8 cellular contexts compared by ENCODE assay signal in genomic region chr1:212791261-212791675, GRCh38. TPM values are rescaled to one million over a fixed set of nuclear protein-coding genes. Genes with fewer than 3 reads are reported as not detected.
DNase-seq lines count a peak whose midpoint lies in the region; ATAC-seq, FAIRE-seq and TF ChIP-seq lines count a peak whose summit lies in the region.

No MANE protein-coding gene starts in this region.

- H2BK15ac ChIP-seq in H1 (ENCODE audit: low read length): no peak overlapping the region

- H4K8ac ChIP-seq in H1 (ENCODE audit: extremely low read depth, insufficient read depth, low read length): peak overlapping the region; percentile 99

- DNase-seq in DMS53 treated with DMSO at 0.1 percent for 48 hours (lab: John Stamatoyannopoulos, UW; ENCODE audit: unreplicated experiment) (peak; percentile 88), RKO (ENCODE audit: low spot score) (peak; percentile 92), H1 (ENCODE audit: low read depth in 1 of 2, low spot score in 2 of 2) (no peak), NCI-H2029 (lab: John Stamatoyannopoulos, UW) (no peak), inferior parietal cortex (ENCODE audit: extremely low spot score) (no peak)

- H3K36me3 ChIP-seq in H1 (ENCODE audit: control insufficient read depth in 2 of 4, insufficient read depth in 4 of 4, low read length in 3 of 4): peaks cover 0 to 13% (median 6%) of the 10 kb centered on the region in 4 experiments; a peak in 3 of 8 replicates
- peaks cover 0 to 9% of the 10 kb centered on the region in 2 donors for H3K36me3 ChIP-seq in muscle layer of duodenum (ENCODE audit: control insufficient read depth in 1 of 2, insufficient read depth in 2 of 2, low read length in 2 of 2)

- peak overlapping the region; percentile 83 for H4K91ac ChIP-seq in H1 (replicated peaks; ENCODE audit: insufficient read length, low read length)

- 3% methylated on average over 22 of the region's 22 CpGs; no CpG with 5 or more reads in 1 of the 2 experiments for WGBS in H1 (ENCODE audit: extremely low coverage in 1 of 2, insufficient coverage in 1 of 2, insufficient read length in 1 of 2, insufficient replicate concordance in 2 of 2, low coverage in 1 of 2, low lambda C conversion rate in 2 of 2, missing lambda C conversion rate in 1 of 2), 2 experiments

- H3K27me3 ChIP-seq in H1 (replicated peaks in 1 of 4; ENCODE audit: control insufficient read depth in 3 of 4, extremely low read depth in 1 of 4, insufficient read depth in 3 of 4, low read length in 3 of 4): no peaks in the 10 kb centered on the region
- no peaks in the 10 kb centered on the region for H3K27me3 ChIP-seq in muscle layer of duodenum (ENCODE audit: low read depth, low read length)

- peak overlapping the region; percentile 60 to 87 for H3K4me2 ChIP-seq in H1 (ENCODE audit: insufficient read depth in 1 of 2, low read depth in 2 of 2, low read length in 2 of 2)

- peaks cover 2% of the 10 kb centered on the region; the same call in 1 of the 2 replicates for H3K23me2 ChIP-seq in H1 (ENCODE audit: low read depth, low read length)

- H4K5ac ChIP-seq in H1 (ENCODE audit: insufficient read length, low read depth, low read length): peak overlapping the region; percentile 93

- CTCF ChIA-PET in H1 (lab: Charles Lee; ENCODE audit: partially characterized antibody): interaction anchor here (0.8 to 2.2 kb wide), 7 partner anchors 18 to 334 kb away, joined by 3 to 6 read pairs (median 4); no protein-coding TSS in a partner anchor

- POLR2A ChIA-PET in H1 (lab: Charles Lee; ENCODE audit: partially characterized antibody): interaction anchor here (0.7 to 3.3 kb wide), 17 partner anchors 10 to 184 kb away, joined by 3 to 19 read pairs (median 4); partner anchors contain the start of gene FLVCR1

- H2AFZ ChIP-seq in H1 (ENCODE audit: low read length): peak overlapping the region; percentile 91; the same call in 1 of the 2 replicates

- no peak overlapping the region for H3K23ac ChIP-seq in H1 (ENCODE audit: insufficient read length)

- H3K4me3 ChIP-seq in H1 (ENCODE audit: extremely low read depth in 1 of 4, insufficient read depth in 2 of 4, low read depth in 3 of 4, low read length in 4 of 4) (peak overlapping the region; percentile 77 to 99 (median 88)), muscle layer of duodenum (ENCODE audit: low read depth in 1 of 2, low read length in 2 of 2) (peak overlapping the region; percentile 96 to 99)

- H3K27ac ChIP-seq in H1 (ENCODE audit: low read depth, low read length) (peak overlapping the region; percentile 94), muscle layer of duodenum (ENCODE audit: low read length) (peak overlapping the region; percentile 99)

- no peak overlapping the region for H2AK5ac ChIP-seq in H1 (ENCODE audit: low read depth, low read length)

- H3K14ac ChIP-seq in H1 (ENCODE audit: insufficient read length): no peak overlapping the region

- H3K4me1 ChIP-seq in H1 (replicated peaks in 1 of 4; ENCODE audit: control insufficient read depth in 3 of 4, insufficient read depth in 4 of 4, low read length in 3 of 4): peaks cover 0 to 4% (median 0%) of the 10 kb centered on the region in 4 experiments; a peak in 3 of 7 replicates
- H3K4me1 ChIP-seq in muscle layer of duodenum (ENCODE audit: control insufficient read depth in 1 of 2, insufficient read depth in 2 of 2, low read length in 2 of 2): peaks cover 4 to 21% of the 10 kb centered on the region in 2 donors

- TF ChIP-seq RAD21 in H1 (IDR thresholded peaks at IDR 0.05 in 1 of 2, conservative IDR thresholded peaks at IDR 0.05 in 1 of 2; ENCODE audit: low read depth in 2 of 2, low read length in 2 of 2): no peak

- TF ChIP-seq EP300 in H1 (IDR thresholded peaks at IDR 0.05; ENCODE audit: borderline replicate concordance in 1 of 2, low read depth in 2 of 2, low read length in 2 of 2): no peak

- H2BK5ac ChIP-seq in H1 (ENCODE audit: low read depth, low read length): peak overlapping the region; percentile 93

- H3K9me3 ChIP-seq in H1 (ENCODE audit: insufficient read depth in 2 of 2, low read depth in 1 of 2, low read length in 1 of 2) (no peaks in the 10 kb centered on the region), muscle layer of duodenum (ENCODE audit: control insufficient read depth in 1 of 2, low read length in 2 of 2) (no peaks in the 10 kb centered on the region)

- no peak overlapping the region; the same call in 1 of the 2 replicates for H2BK12ac ChIP-seq in H1 (ENCODE audit: low read depth, low read length)

- no peak overlapping the region for H2BK120ac ChIP-seq in H1 (replicated peaks; ENCODE audit: low read depth, low read length)

- no peak overlapping the region for H2BK20ac ChIP-seq in H1 (ENCODE audit: low read length)

- TF ChIP-seq CTCF in H1 (IDR thresholded peaks at IDR 0.05; ENCODE audit: control extremely low read depth in 1 of 3, insufficient read depth in 1 of 3, low read depth in 1 of 3, low read length in 3 of 3): no peak

- peak overlapping the region; percentile 24 for H3K56ac ChIP-seq in H1 (replicated peaks; ENCODE audit: insufficient read length, low read depth, low read length)

- no peak overlapping the region for H3K4ac ChIP-seq in H1 (replicated peaks; ENCODE audit: insufficient read length, low read depth, low read length)

- ATAC-seq in GM19452 (IDR thresholded peaks at IDR 0.05; ENCODE audit: unreplicated experiment) (peak; percentile 28), HG03457 (IDR thresholded peaks at IDR 0.05; ENCODE audit: unreplicated experiment) (peak; percentile 24)

- peaks cover 0 to 38% of the 10 kb centered on the region in 2 experiments; a peak in 2 of 4 replicates for H3K79me2 ChIP-seq in H1 (ENCODE audit: control insufficient read depth in 1 of 2, insufficient read depth in 2 of 2, low read length in 2 of 2)

- no peaks in the 10 kb centered on the region; the same call in 1 of the 2 replicates for H3K79me1 ChIP-seq in H1 (ENCODE audit: low read depth, low read length)

- peak overlapping the region; percentile 56 to 94 (median 85) for H3K9ac ChIP-seq in H1 (replicated peaks in 1 of 4; ENCODE audit: extremely low read depth in 1 of 4, low read depth in 3 of 4, low read length in 3 of 4)

- FAIRE-seq in H1 (lab: Jason Lieb, UNC): no peak

- H4K20me1 ChIP-seq in H1 (replicated peaks in 1 of 2; ENCODE audit: control insufficient read depth in 1 of 2, insufficient read depth in 2 of 2, low read length in 2 of 2): no peaks in the 10 kb centered on the region

- no peak for TF ChIP-seq POLR2A in H1 (IDR thresholded peaks at IDR 0.05; ENCODE audit: control extremely low read depth in 1 of 2, low read depth in 2 of 2, low read length in 2 of 2)

- H3K18ac ChIP-seq in H1 (ENCODE audit: extremely low read depth, low read length): peak overlapping the region; percentile 81

TF ChIP-seq in H1, 55 proteins besides CTCF, POLR2A, EP300 and RAD21:
- peak; percentile 13; the same call in 1 of the 2 replicates for TF ChIP-seq KDM1A (IDR thresholded peaks at IDR 0.05; ENCODE audit: borderline replicate concordance, low read length)
- no peak for TF ChIP-seq ATF3 (IDR thresholded peaks at IDR 0.05; ENCODE audit: insufficient read depth, low read depth, low read length)
- peak; percentile 94 for TF ChIP-seq KDM4A (IDR thresholded peaks at IDR 0.05; ENCODE audit: low read depth, low read length, severe bottlenecking)
- TF ChIP-seq SP4 (IDR thresholded peaks at IDR 0.05; ENCODE audit: low read length): no peak
TF ChIP-seq in H1: peak in this region for 2.

RNA-seq across cellular contexts. Expression of gene NSL1, which starts 0.3 kb away (rescaled TPM):
- 48.3 and 51.7 TPM in 2 replicates for total RNA-seq in H1 (2021; fragmentation: NEBNext Ultra II Directional; extraction: Animal tissue kit (Norgen Biotek cat#: 25700))
- 25.4 and 33.8 TPM in 2 replicates for polyA plus RNA-seq in H1 (2011; rRNA removed)
- 28.9 TPM for polyA plus RNA-seq in H1 (2011; cell fraction: cytosol; rRNA removed)
- polyA plus RNA-seq in H1 (2011; cell fraction: nucleus; rRNA removed): 22.0 TPM
- 29.9 to 36.1 TPM (median 34.8 TPM) in 4 replicates for polyA plus RNA-seq in H1 (2012, experiment 1 of 2)
- 9.6 TPM for polyA plus RNA-seq in H1 (2012, experiment 2 of 2)
- polyA plus RNA-seq in H1 (2013, experiment 1 of 2): 30.7 TPM
- 32.4 TPM for polyA plus RNA-seq in H1 (2013, experiment 2 of 2)
- polyA minus RNA-seq in H1 (2011; rRNA and poly(A)+ RNA removed): 20.6 and 28.6 TPM in 2 replicates
- 25.8 TPM for polyA minus RNA-seq in H1 (2011; cell fraction: cytosol; rRNA and poly(A)+ RNA removed)
- polyA minus RNA-seq in H1 (2011; cell fraction: nucleus; rRNA and poly(A)+ RNA removed): 70.4 TPM

RNA-seq across cellular contexts. Expression of gene TATDN3, which starts 0.4 kb away (rescaled TPM):
- 15.6 and 19.4 TPM in 2 replicates for total RNA-seq in H1 (2021; fragmentation: NEBNext Ultra II Directional; extraction: Animal tissue kit (Norgen Biotek cat#: 25700))
- polyA plus RNA-seq in H1 (2011; rRNA removed): 5.3 and 6.9 TPM in 2 replicates
- polyA plus RNA-seq in H1 (2011; cell fraction: cytosol; rRNA removed): 11.1 TPM
- 3.0 TPM for polyA plus RNA-seq in H1 (2011; cell fraction: nucleus; rRNA removed)
- 12.1 to 17.3 TPM (median 14.8 TPM) in 4 replicates for polyA plus RNA-seq in H1 (2012, experiment 1 of 2)
- 3.9 TPM for polyA plus RNA-seq in H1 (2012, experiment 2 of 2)
- polyA plus RNA-seq in H1 (2013, experiment 1 of 2): 10.5 TPM
- polyA plus RNA-seq in H1 (2013, experiment 2 of 2): 11.8 TPM
- polyA minus RNA-seq in H1 (2011; rRNA and poly(A)+ RNA removed): 10.9 and 14.0 TPM in 2 replicates
- 8.7 TPM for polyA minus RNA-seq in H1 (2011; cell fraction: cytosol; rRNA and poly(A)+ RNA removed)
- 10.0 TPM for polyA minus RNA-seq in H1 (2011; cell fraction: nucleus; rRNA and poly(A)+ RNA removed)

RNA-seq across cellular contexts. Expression of gene SPATA45, which starts 56.2 kb away (rescaled TPM):
- 0.65 TPM in 1 of 2 replicates, not detected in the other for total RNA-seq in H1 (2021; fragmentation: NEBNext Ultra II Directional; extraction: Animal tissue kit (Norgen Biotek cat#: 25700))
- polyA plus RNA-seq in H1 (2011; rRNA removed): 0.21 TPM in 1 of 2 replicates, not detected in the other
- polyA plus RNA-seq in H1 (2011; cell fraction: cytosol; rRNA removed): 0.25 TPM
- 0.54 TPM for polyA plus RNA-seq in H1 (2011; cell fraction: nucleus; rRNA removed)
- 0.52 to 0.71 TPM in 2 of 4 replicates, not detected in the others for polyA plus RNA-seq in H1 (2012, experiment 1 of 2)
- polyA plus RNA-seq in H1 (2012, experiment 2 of 2): not detected
- 0.53 TPM for polyA plus RNA-seq in H1 (2013, experiment 1 of 2)
- 0.48 TPM for polyA plus RNA-seq in H1 (2013, experiment 2 of 2)
- polyA minus RNA-seq in H1 (2011; rRNA and poly(A)+ RNA removed): 0.83 TPM in 1 of 2 replicates, not detected in the other
- polyA minus RNA-seq in H1 (2011; cell fraction: cytosol; rRNA and poly(A)+ RNA removed): not detected
- not detected for polyA minus RNA-seq in H1 (2011; cell fraction: nucleus; rRNA and poly(A)+ RNA removed)

Comparison
In these comparisons a context has a peak if more than half of its experiments do, and no peak if none do; other contexts are left out.
1. DNase-seq: peak in DMS53 treated with DMSO at 0.1 percent for 48 hours (single experiment) and RKO (single experiment); none in H1 (0 of 2), NCI-H2029 (single experiment) and inferior parietal cortex (single experiment).